ENCODE assay signal across 1 cellular context in the genomic region with DNA sequence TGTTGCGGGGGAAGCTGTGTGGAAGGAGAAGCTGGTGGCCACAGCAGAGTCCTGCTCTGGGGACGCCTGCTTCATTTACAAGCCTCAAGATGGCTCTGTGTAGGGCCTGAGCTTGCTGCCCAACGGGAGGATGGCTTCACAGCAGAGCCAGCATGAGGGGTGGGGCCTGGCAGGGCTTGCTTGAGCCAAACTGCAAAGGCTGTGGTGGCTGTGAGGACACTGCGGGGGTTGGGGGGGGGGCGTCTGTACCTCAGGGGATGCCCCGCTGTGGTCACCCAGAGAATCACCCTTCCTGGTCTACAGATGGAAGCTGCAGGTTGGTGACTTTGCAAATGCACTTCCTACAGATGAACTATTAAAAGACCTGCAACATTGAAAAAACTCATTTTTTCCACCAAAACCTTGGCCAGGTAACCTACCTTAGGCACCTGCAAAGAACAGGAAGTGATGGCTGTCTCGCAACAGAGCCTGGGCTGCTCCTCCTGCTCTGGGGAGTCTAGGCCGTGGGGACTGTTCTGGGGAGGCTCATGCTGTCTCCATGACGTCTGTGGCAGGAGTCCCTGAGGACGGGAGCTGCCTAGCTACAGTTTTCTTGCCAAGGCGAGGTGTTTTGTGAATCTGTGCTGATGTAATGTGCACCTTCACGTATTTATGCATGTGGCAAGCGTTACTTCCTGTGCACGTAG.
TF ChIP-seq lines count a peak whose summit lies in the region.

No MANE protein-coding gene starts in this region.

TF ChIP-seq in H1, 55 proteins besides CTCF, POLR2A, EP300 and RAD21:
- TF ChIP-seq TBP (IDR thresholded peaks at IDR 0.05; ENCODE audit: low read depth, low read length): no peak
- TF ChIP-seq SP1 (IDR thresholded peaks at IDR 0.05; ENCODE audit: low read depth, low read length): no peak
